2 cellular contexts compared by ENCODE assay signal in the genomic region with DNA sequence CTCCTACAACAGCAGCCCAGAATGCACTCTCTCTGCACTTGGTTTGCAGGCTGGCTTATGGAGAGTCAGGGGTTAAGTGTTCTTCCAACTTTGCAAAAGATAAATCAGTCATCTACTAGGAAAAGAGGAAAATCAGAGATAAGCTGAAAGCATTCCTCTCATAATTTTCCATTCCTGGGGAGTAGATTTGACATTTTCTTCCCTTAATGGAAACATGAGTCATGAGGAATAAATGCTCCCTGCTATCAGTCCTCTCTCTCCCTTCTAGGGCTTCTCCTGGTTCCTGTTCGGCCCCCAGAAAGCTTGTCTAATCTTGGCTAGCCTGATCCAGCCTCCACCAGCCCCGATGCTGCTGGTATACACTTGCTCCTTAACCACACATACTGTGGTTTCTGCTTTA.
TF ChIP-seq lines count a peak whose summit lies in the region.

No MANE protein-coding gene starts in this region.

TF ChIP-seq in liver, 16 proteins besides CTCF, POLR2A, EP300 and RAD21 (continued from another document):
- TF ChIP-seq, protein P1, sequence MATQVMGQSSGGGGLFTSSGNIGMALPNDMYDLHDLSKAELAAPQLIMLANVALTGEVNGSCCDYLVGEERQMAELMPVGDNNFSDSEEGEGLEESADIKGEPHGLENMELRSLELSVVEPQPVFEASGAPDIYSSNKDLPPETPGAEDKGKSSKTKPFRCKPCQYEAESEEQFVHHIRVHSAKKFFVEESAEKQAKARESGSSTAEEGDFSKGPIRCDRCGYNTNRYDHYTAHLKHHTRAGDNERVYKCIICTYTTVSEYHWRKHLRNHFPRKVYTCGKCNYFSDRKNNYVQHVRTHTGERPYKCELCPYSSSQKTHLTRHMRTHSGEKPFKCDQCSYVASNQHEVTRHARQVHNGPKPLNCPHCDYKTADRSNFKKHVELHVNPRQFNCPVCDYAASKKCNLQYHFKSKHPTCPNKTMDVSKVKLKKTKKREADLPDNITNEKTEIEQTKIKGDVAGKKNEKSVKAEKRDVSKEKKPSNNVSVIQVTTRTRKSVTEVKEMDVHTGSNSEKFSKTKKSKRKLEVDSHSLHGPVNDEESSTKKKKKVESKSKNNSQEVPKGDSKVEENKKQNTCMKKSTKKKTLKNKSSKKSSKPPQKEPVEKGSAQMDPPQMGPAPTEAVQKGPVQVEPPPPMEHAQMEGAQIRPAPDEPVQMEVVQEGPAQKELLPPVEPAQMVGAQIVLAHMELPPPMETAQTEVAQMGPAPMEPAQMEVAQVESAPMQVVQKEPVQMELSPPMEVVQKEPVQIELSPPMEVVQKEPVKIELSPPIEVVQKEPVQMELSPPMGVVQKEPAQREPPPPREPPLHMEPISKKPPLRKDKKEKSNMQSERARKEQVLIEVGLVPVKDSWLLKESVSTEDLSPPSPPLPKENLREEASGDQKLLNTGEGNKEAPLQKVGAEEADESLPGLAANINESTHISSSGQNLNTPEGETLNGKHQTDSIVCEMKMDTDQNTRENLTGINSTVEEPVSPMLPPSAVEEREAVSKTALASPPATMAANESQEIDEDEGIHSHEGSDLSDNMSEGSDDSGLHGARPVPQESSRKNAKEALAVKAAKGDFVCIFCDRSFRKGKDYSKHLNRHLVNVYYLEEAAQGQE (IDR thresholded peaks at IDR 0.05): peak; percentile 66
- TF ChIP-seq NR2F2 (IDR thresholded peaks at IDR 0.05) (peak; percentile 17), FOXA1 (IDR thresholded peaks at IDR 0.05) (no peak), TAF1 (conservative IDR thresholded peaks at IDR 0.05) (no peak)

TF ChIP-seq in HepG2, 621 proteins besides CTCF, POLR2A, EP300 and RAD21 (continued from another document):
- TF ChIP-seq, protein P2, sequence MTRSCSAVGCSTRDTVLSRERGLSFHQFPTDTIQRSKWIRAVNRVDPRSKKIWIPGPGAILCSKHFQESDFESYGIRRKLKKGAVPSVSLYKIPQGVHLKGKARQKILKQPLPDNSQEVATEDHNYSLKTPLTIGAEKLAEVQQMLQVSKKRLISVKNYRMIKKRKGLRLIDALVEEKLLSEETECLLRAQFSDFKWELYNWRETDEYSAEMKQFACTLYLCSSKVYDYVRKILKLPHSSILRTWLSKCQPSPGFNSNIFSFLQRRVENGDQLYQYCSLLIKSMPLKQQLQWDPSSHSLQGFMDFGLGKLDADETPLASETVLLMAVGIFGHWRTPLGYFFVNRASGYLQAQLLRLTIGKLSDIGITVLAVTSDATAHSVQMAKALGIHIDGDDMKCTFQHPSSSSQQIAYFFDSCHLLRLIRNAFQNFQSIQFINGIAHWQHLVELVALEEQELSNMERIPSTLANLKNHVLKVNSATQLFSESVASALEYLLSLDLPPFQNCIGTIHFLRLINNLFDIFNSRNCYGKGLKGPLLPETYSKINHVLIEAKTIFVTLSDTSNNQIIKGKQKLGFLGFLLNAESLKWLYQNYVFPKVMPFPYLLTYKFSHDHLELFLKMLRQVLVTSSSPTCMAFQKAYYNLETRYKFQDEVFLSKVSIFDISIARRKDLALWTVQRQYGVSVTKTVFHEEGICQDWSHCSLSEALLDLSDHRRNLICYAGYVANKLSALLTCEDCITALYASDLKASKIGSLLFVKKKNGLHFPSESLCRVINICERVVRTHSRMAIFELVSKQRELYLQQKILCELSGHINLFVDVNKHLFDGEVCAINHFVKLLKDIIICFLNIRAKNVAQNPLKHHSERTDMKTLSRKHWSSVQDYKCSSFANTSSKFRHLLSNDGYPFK (CRISPR knock-in tag; IDR thresholded peaks at IDR 0.05; ENCODE audit: borderline replicate concordance): no peak
- TF ChIP-seq ZNF777 (CRISPR knock-in tag; IDR thresholded peaks at IDR 0.05) (no peak), SOX6 (IDR thresholded peaks at IDR 0.05) (no peak), SOX6 (CRISPR knock-in tag; IDR thresholded peaks at IDR 0.05) (no peak), SIN3A (IDR thresholded peaks at IDR 0.05; ENCODE audit: borderline replicate concordance, low read depth, low read length) (no peak), MTF1 (CRISPR knock-in tag; IDR thresholded peaks at IDR 0.05) (no peak), MED13 (CRISPR knock-in tag; IDR thresholded peaks at IDR 0.05) (no peak), ZNF12 (CRISPR knock-in tag; IDR thresholded peaks at IDR 0.05) (no peak)
